Comparison of ENCODE assay signal across 9 cellular contexts in genomic region chr6:109165392-109165964, GRCh38.
DNase-seq lines count a peak whose midpoint lies in the region; ATAC-seq and TF ChIP-seq lines count a peak whose summit lies in the region.
"Had no signal": no experiment of that assay in that cellular context is flagged by ENCODE, and none has a peak within 500 bp of the region (broad histone marks: within the 10 kb centered on the region; RNA-seq: fewer than 3 reads in every experiment).

No MANE protein-coding gene starts in this region.

- no peak overlapping the region for H3K14ac ChIP-seq in mesenchymal stem cell (ENCODE audit: low read length in 2 of 2)

- no peak overlapping the region for H2BK5ac ChIP-seq in mesenchymal stem cell (ENCODE audit: low read depth, low read length, poor library complexity, severe bottlenecking)

- no peaks in the 10 kb centered on the region for H3K79me2 ChIP-seq in DND-41 (ENCODE audit: insufficient read depth, low read length)

- no peak overlapping the region for H2AK5ac ChIP-seq in mesenchymal stem cell (ENCODE audit: low read length, severe bottlenecking)

- ATAC-seq in DND-41 (ENCODE audit: insufficient read depth, low read depth) (peak; percentile 31; the same call in 1 of the 3 replicates), GM18517 (IDR thresholded peaks at IDR 0.05; ENCODE audit: unreplicated experiment) (no peak), HG03095 (IDR thresholded peaks at IDR 0.05; ENCODE audit: unreplicated experiment) (no peak)

- TF ChIP-seq CTCF in DND-41 (IDR thresholded peaks at IDR 0.05; ENCODE audit: borderline replicate concordance, extremely low read depth, low read length, poor library complexity, severe bottlenecking) = no peak

- H3K36me3 ChIP-seq in DND-41 (ENCODE audit: insufficient read depth, low read length) (peaks cover 10% of the 10 kb centered on the region), endocrine pancreas (ENCODE audit: control insufficient read depth, insufficient read depth, low read length) (no peaks in the 10 kb centered on the region), mesenchymal stem cell (ENCODE audit: control insufficient read depth in 1 of 2, insufficient read depth in 2 of 2, low read depth in 1 of 2, low read length in 2 of 2) (peaks cover 0 to 18% of the 10 kb centered on the region in 2 experiments)

- no peak overlapping the region for H2BK12ac ChIP-seq in mesenchymal stem cell (ENCODE audit: low read length in 2 of 2)

- H3K4me2 ChIP-seq in DND-41 (ENCODE audit: insufficient read depth, low read length) = no peak overlapping the region
- H3K4me2 ChIP-seq in mesenchymal stem cell (ENCODE audit: low read length, poor library complexity, severe bottlenecking) = no peak overlapping the region

- H3K27me3 ChIP-seq in DND-41 (ENCODE audit: insufficient read depth, low read length, poor library complexity) (no peaks in the 10 kb centered on the region), endocrine pancreas (ENCODE audit: control insufficient read depth, insufficient read depth, low read length) (no peaks in the 10 kb centered on the region), mesenchymal stem cell (ENCODE audit: control insufficient read depth in 1 of 2, insufficient read depth in 1 of 2, low read length in 2 of 2) (no peaks in the 10 kb centered on the region)

- no peak overlapping the region for H4K91ac ChIP-seq in mesenchymal stem cell (ENCODE audit: low read length)

- no peaks in the 10 kb centered on the region for H3K4me1 ChIP-seq in DND-41 (ENCODE audit: insufficient read depth, low read length)
- peaks cover 22% of the 10 kb centered on the region for H3K4me1 ChIP-seq in endocrine pancreas (ENCODE audit: control insufficient read depth, insufficient read depth, low read length)
- H3K4me1 ChIP-seq in mesenchymal stem cell (ENCODE audit: control insufficient read depth, insufficient read depth, low read depth, low read length) = no peaks in the 10 kb centered on the region

- H3K27ac ChIP-seq in DND-41 (ENCODE audit: low read length) (no peak overlapping the region), mesenchymal stem cell (ENCODE audit: low read length, poor library complexity, severe bottlenecking) (no peak overlapping the region)

- no peak overlapping the region for H2BK120ac ChIP-seq in mesenchymal stem cell (ENCODE audit: low read depth, low read length)

- H2AFZ ChIP-seq in DND-41 (ENCODE audit: low read depth, low read length) (no peak overlapping the region), mesenchymal stem cell (ENCODE audit: low read depth, low read length) (no peak overlapping the region)

- H3K23ac ChIP-seq in mesenchymal stem cell (ENCODE audit: low read length in 2 of 2) = no peak overlapping the region

- no peaks in the 10 kb centered on the region for H4K20me1 ChIP-seq in DND-41 (ENCODE audit: insufficient read depth, low read length)

- H4K8ac ChIP-seq in mesenchymal stem cell (ENCODE audit: low read length) = no peak overlapping the region

- H3K4me3 ChIP-seq in DND-41 (ENCODE audit: low read depth in 1 of 2, low read length in 2 of 2) (no peak overlapping the region), endocrine pancreas (ENCODE audit: control insufficient read depth, insufficient read depth, low read length) (peak overlapping the region; percentile 23), mesenchymal stem cell (ENCODE audit: insufficient read depth in 1 of 2, low read depth in 1 of 2, low read length in 2 of 2) (no peak overlapping the region)

- H2BK15ac ChIP-seq in mesenchymal stem cell (ENCODE audit: low read depth, poor library complexity, severe bottlenecking) = no peak overlapping the region

- DNase-seq in DND-41 (no peak), NCI-H2029 treated with DMSO at 0.1 percent for 48 hours (lab: John Stamatoyannopoulos, UW) (peak; percentile 84), mesenchymal stem cell (peak; percentile 76), NAMALWA (ENCODE audit: low spot score) (no peak), KG1 (lab: John Stamatoyannopoulos, UW) (no peak)
- DNase-seq: NCI-H2081 treated with DMSO at 0.1 percent for 48 hours had no signal

- WGBS in mesenchymal stem cell = 57% methylated on average over 1 of the region's 1 CpG

- no peak overlapping the region for H3K9ac ChIP-seq in DND-41 (ENCODE audit: low read depth, low read length)
- H3K9ac ChIP-seq in endocrine pancreas (ENCODE audit: control insufficient read depth, insufficient read depth, low read length) = no peak overlapping the region
- peak overlapping the region; percentile 57 for H3K9ac ChIP-seq in mesenchymal stem cell (ENCODE audit: low read length)

- no peak overlapping the region for H3K4ac ChIP-seq in mesenchymal stem cell (ENCODE audit: low read depth in 1 of 2, low read length in 2 of 2)

- H3K79me1 ChIP-seq in mesenchymal stem cell (replicated peaks; ENCODE audit: low read length, poor library complexity, severe bottlenecking) = no peaks in the 10 kb centered on the region

- no peaks in the 10 kb centered on the region for H3K9me3 ChIP-seq in DND-41 (ENCODE audit: insufficient read depth, low read length, severe bottlenecking)
- H3K9me3 ChIP-seq in endocrine pancreas (ENCODE audit: control insufficient read depth, low read length) = no peaks in the 10 kb centered on the region
- no peaks in the 10 kb centered on the region for H3K9me3 ChIP-seq in mesenchymal stem cell (ENCODE audit: control insufficient read depth, low read length)

- no peak overlapping the region for H3K18ac ChIP-seq in mesenchymal stem cell (ENCODE audit: low read depth in 1 of 2, low read length in 2 of 2)

Comparison
In these comparisons a context has a peak if more than half of its experiments do, and no peak if none do; other contexts are left out.
1. DNase-seq: peak in NCI-H2029 treated with DMSO at 0.1 percent for 48 hours (single experiment) and mesenchymal stem cell (single experiment); none in DND-41 (single experiment), NAMALWA (single experiment) and KG1 (single experiment).